In genomic region chr2:68365087-68365486, GRCh38 we compare ENCODE assay signal across 8 cellular contexts. TPM values are rescaled to one million over a fixed set of nuclear protein-coding genes. Genes with fewer than 3 reads are reported as not detected.
DNase-seq lines count a peak whose midpoint lies in the region; ATAC-seq and TF ChIP-seq lines count a peak whose summit lies in the region.

A gene with protein sequence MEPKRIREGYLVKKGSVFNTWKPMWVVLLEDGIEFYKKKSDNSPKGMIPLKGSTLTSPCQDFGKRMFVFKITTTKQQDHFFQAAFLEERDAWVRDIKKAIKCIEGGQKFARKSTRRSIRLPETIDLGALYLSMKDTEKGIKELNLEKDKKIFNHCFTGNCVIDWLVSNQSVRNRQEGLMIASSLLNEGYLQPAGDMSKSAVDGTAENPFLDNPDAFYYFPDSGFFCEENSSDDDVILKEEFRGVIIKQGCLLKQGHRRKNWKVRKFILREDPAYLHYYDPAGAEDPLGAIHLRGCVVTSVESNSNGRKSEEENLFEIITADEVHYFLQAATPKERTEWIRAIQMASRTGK (plus strand): TSS chr2:68365282. CDS start chr2:68365352, 70 bp downstream.

- H3K27ac ChIP-seq in gastroesophageal sphincter: peak within 1 kb of the TSS in 1 of 4 donors; percentile 25

- H3K4me3 ChIP-seq in gastroesophageal sphincter (peak within 1 kb of the TSS in 1 of 2 donors; percentile 33), BE2C (ENCODE audit: low read depth, low read length) (no peak within 1 kb of the TSS)

- peak; percentile 64 for ATAC-seq in GM18502 (IDR thresholded peaks at IDR 0.05; ENCODE audit: poor library complexity, unreplicated experiment)
- ATAC-seq in GM21786 (IDR thresholded peaks at IDR 0.05; ENCODE audit: unreplicated experiment): peak; percentile 52
- peak; percentile 53 for ATAC-seq in gastroesophageal sphincter
- peak; percentile 71 for ATAC-seq in stimulated activated effector memory CD8-positive, alpha-beta T cell treated with anti-CD3 and anti-CD28 coated beads, Interleukin-12 subunit alpha, Interleukin-12 subunit beta, amount 100 ng/mL, for 72 hours

- peak; percentile 38 to 51 for TF ChIP-seq POLR2A in gastroesophageal sphincter (IDR thresholded peaks at IDR 0.05)

- peak within 1 kb of the TSS; percentile 91 for H3K4me3 Mint-ChIP-seq in stimulated activated effector memory CD8-positive, alpha-beta T cell treated with anti-CD3 and anti-CD28 coated beads, Interleukin-12 subunit alpha, Interleukin-12 subunit beta, amount 100 ng/mL, for 72 hours

- peak within 1 kb of the TSS; percentile 98 for H3K27ac Mint-ChIP-seq in stimulated activated effector memory CD8-positive, alpha-beta T cell treated with anti-CD3 and anti-CD28 coated beads, Interleukin-12 subunit alpha, Interleukin-12 subunit beta, amount 100 ng/mL, for 72 hours

- no peaks in the 10 kb centered on the region for H3K36me3 ChIP-seq in gastroesophageal sphincter
- no peaks in the 10 kb centered on the region for H3K36me3 ChIP-seq in BE2C

- H3K27me3 ChIP-seq in gastroesophageal sphincter: no peaks in the 10 kb centered on the region
- no peaks in the 10 kb centered on the region for H3K27me3 ChIP-seq in BE2C

- peaks cover 73% of the 10 kb centered on the region for H3K4me1 Mint-ChIP-seq in stimulated activated effector memory CD8-positive, alpha-beta T cell treated with anti-CD3 and anti-CD28 coated beads, Interleukin-12 subunit alpha, Interleukin-12 subunit beta, amount 100 ng/mL, for 72 hours

- H3K4me1 ChIP-seq in gastroesophageal sphincter (peaks cover 0 to 24% (median 0%) of the 10 kb centered on the region in 3 donors), BE2C (no peaks in the 10 kb centered on the region)

- H3K9me3 ChIP-seq in gastroesophageal sphincter: no peaks in the 10 kb centered on the region
- no peaks in the 10 kb centered on the region for H3K9me3 ChIP-seq in BE2C

- DNase-seq in NAMALWA (ENCODE audit: low spot score) (peak; percentile 80), BE2C (no peak), NCI-H1436 (lab: John Stamatoyannopoulos, UW) (no peak)
- peak in 1 of 2 donors; percentile 76 for DNase-seq in stimulated activated effector memory CD8-positive, alpha-beta T cell treated with anti-CD3 and anti-CD28 coated beads, Interleukin-12 subunit alpha, Interleukin-12 subunit beta, amount 100 ng/mL, for 72 hours (ENCODE audit: low spot score in 2 of 2)
- no peak for DNase-seq in activated CD4-positive, alpha-beta T cell treated with anti-CD3 and anti-CD28 coated beads for 1 hour

- peaks cover 17% of the 10 kb centered on the region for H3K36me3 Mint-ChIP-seq in stimulated activated effector memory CD8-positive, alpha-beta T cell treated with anti-CD3 and anti-CD28 coated beads, Interleukin-12 subunit alpha, Interleukin-12 subunit beta, amount 100 ng/mL, for 72 hours

- 81 to 93% methylated on average over 4 to 6 of the region's 7 CpGs for WGBS in gastroesophageal sphincter (ENCODE audit: low coverage in 1 of 2), 2 donors

- H3K9me3 Mint-ChIP-seq in stimulated activated effector memory CD8-positive, alpha-beta T cell treated with anti-CD3 and anti-CD28 coated beads, Interleukin-12 subunit alpha, Interleukin-12 subunit beta, amount 100 ng/mL, for 72 hours: no peaks in the 10 kb centered on the region

- TF ChIP-seq CTCF in gastroesophageal sphincter (IDR thresholded peaks at IDR 0.05) (no peak), BE2C (IDR thresholded peaks at IDR 0.05; ENCODE audit: low read depth, low read length) (no peak)

- TF ChIP-seq EP300 in gastroesophageal sphincter (IDR thresholded peaks at IDR 0.05): no peak

RNA-seq across cellular contexts. Expression of the gene that starts here (rescaled TPM):
- 10 to 100 TPM in 1 of 4 donors, 1 to 10 TPM in 3; 5.0 to 33.0 (median 6.8) TPM for total RNA-seq in gastroesophageal sphincter
- polyA plus RNA-seq in BE2C (2012; ENCODE audit: insufficient read depth, insufficient read length, low read depth): 0.51 TPM
